In genomic region chr4:178823673-178824072, GRCh38 we compare ENCODE assay signal across 23 cellular contexts.
"Had no signal": no experiment of that assay in that cellular context is flagged by ENCODE, and none has a peak within 500 bp of the region (broad histone marks: within the 10 kb centered on the region; RNA-seq: fewer than 3 reads in every experiment).

No MANE protein-coding gene starts in this region.

- H3K27me3 Mint-ChIP-seq: activated CD4-positive, alpha-beta T cell treated with anti-CD3 and anti-CD28 coated beads, Interleukin-2, amount 10 ng/mL, durations not matched to agents 7 days and 5 days; activated naive CD4-positive, alpha-beta T cell treated with anti-CD3 and anti-CD28 coated beads, Interleukin-2, amount 10 ng/mL, durations not matched to agents 7 days and 5 days; activated naive CD8-positive, alpha-beta T cell treated with anti-CD3 and anti-CD28 coated beads, Interleukin-2, amount 50 U/mL, for 24 hours had no signal

- H3K27me3 ChIP-seq: breast epithelium, hepatocyte, tibial nerve had no signal

- H3K36me3 ChIP-seq: breast epithelium, left ventricle myocardium inferior, tibial nerve had no signal

- H3K9me3 ChIP-seq: breast epithelium, left ventricle myocardium inferior, tibial nerve had no signal

- H3K4me3 ChIP-seq: breast epithelium, hepatocyte, left ventricle myocardium inferior, tibial nerve had no signal

- H3K9me3 Mint-ChIP-seq: nephron progenitor cell had no signal

- H3K79me2 ChIP-seq: hepatocyte had no signal

- H2AFZ ChIP-seq: hepatocyte had no signal

- H3K4me3 Mint-ChIP-seq: activated CD4-positive, alpha-beta T cell treated with anti-CD3 and anti-CD28 coated beads, Interleukin-2, amount 10 ng/mL, durations not matched to agents 7 days and 5 days; activated CD8-positive, alpha-beta T cell treated with anti-CD3 and anti-CD28 coated beads, Interleukin-2, amount 10 ng/mL, durations not matched to agents 7 days and 5 days; activated naive CD4-positive, alpha-beta T cell treated with anti-CD3 and anti-CD28 coated beads, Interleukin-2, amount 10 ng/mL, durations not matched to agents 7 days and 5 days; activated naive CD8-positive, alpha-beta T cell treated with anti-CD3 and anti-CD28 coated beads, Interleukin-2, amount 50 U/mL, for 24 hours; activated T-cell treated with anti-CD3 and anti-CD28 coated beads, Interleukin-2, amount 50 U/mL, for 4 hours; nephron progenitor cell had no signal

- H3K27ac ChIP-seq: breast epithelium, hepatocyte, left ventricle myocardium inferior, tibial nerve had no signal

- H3K4me1 ChIP-seq: breast epithelium, left ventricle myocardium inferior, tibial nerve had no signal

- H3K27ac Mint-ChIP-seq: activated CD4-positive, alpha-beta T cell treated with anti-CD3 and anti-CD28 coated beads, Interleukin-2, amount 10 ng/mL, durations not matched to agents 7 days and 5 days; activated CD8-positive, alpha-beta T cell treated with anti-CD3 and anti-CD28 coated beads, Interleukin-2, amount 10 ng/mL, durations not matched to agents 7 days and 5 days; activated naive CD4-positive, alpha-beta T cell treated with anti-CD3 and anti-CD28 coated beads, Interleukin-2, amount 10 ng/mL, durations not matched to agents 7 days and 5 days; activated naive CD8-positive, alpha-beta T cell treated with anti-CD3 and anti-CD28 coated beads, Interleukin-2, amount 50 U/mL, for 24 hours; nephron progenitor cell had no signal

- ATAC-seq: activated CD8-positive, alpha-beta T cell treated with anti-CD3 and anti-CD28 coated beads, Interleukin-2, amount 10 ng/mL, durations not matched to agents 7 days and 5 days; activated naive CD8-positive, alpha-beta T cell treated with anti-CD3 and anti-CD28 coated beads, Interleukin-2, amount 50 U/mL, for 24 hours; activated T-cell treated with anti-CD3 and anti-CD28 coated beads, Interleukin-2, amount 50 U/mL, for 4 hours; esophagus mucosa; stimulated activated naive CD8-positive, alpha-beta T cell treated with anti-CD3 and anti-CD28 coated beads, Interleukin-15, Interleukin-2, amounts not matched to agents 100 U/mL and 50 U/mL, for 24 hours had no signal

- H3K4me1 Mint-ChIP-seq: activated CD4-positive, alpha-beta T cell treated with anti-CD3 and anti-CD28 coated beads, Interleukin-2, amount 10 ng/mL, durations not matched to agents 7 days and 5 days; activated naive CD4-positive, alpha-beta T cell treated with anti-CD3 and anti-CD28 coated beads, Interleukin-2, amount 10 ng/mL, durations not matched to agents 7 days and 5 days; activated naive CD8-positive, alpha-beta T cell treated with anti-CD3 and anti-CD28 coated beads, Interleukin-2, amount 50 U/mL, for 24 hours; nephron progenitor cell had no signal

- H3K4me2 ChIP-seq: hepatocyte had no signal

- H3K36me3 Mint-ChIP-seq: activated naive CD4-positive, alpha-beta T cell treated with anti-CD3 and anti-CD28 coated beads, Interleukin-2, amount 10 ng/mL, durations not matched to agents 7 days and 5 days had no signal

- DNase-seq: activated CD4-positive, alpha-beta T cell treated with anti-CD3 and anti-CD28 coated beads, Interleukin-2, amount 10 ng/mL, durations not matched to agents 7 days and 5 days; activated CD8-positive, alpha-beta memory T cell treated with anti-CD3 and anti-CD28 coated beads, Interleukin-2, amount 50 U/mL, for 4 hours; activated CD8-positive, alpha-beta T cell treated with anti-CD3 and anti-CD28 coated beads, Interleukin-2, amount 10 ng/mL, durations not matched to agents 7 days and 5 days; activated naive CD4-positive, alpha-beta T cell treated with anti-CD3 and anti-CD28 coated beads, Interleukin-2, amount 10 ng/mL, durations not matched to agents 7 days and 5 days; activated naive CD8-positive, alpha-beta T cell treated with anti-CD3 and anti-CD28 coated beads, Interleukin-2, amount 50 U/mL, for 24 hours; activated T-cell treated with anti-CD3 and anti-CD28 coated beads, Interleukin-2, amount 50 U/mL, for 4 hours; anterior cingulate cortex; cortex of kidney; islet precursor cell; left ventricle myocardium inferior; mammary epithelial cell; nephron progenitor cell; occipital lobe; posterior cingulate gyrus; retina; stimulated activated CD4-positive, alpha-beta T cell treated with anti-CD3 and anti-CD28 coated beads, Interleukin-2, amount 100 ng/mL, for 24 hours; stimulated activated naive CD8-positive, alpha-beta T cell treated with anti-CD3 and anti-CD28 coated beads, Interleukin-15, Interleukin-2, amounts not matched to agents 100 U/mL and 50 U/mL, for 24 hours; substantia nigra; T1000 had no signal
